Comparison of ENCODE assay signal across 2 cellular contexts in genomic region chr11:57277845-57278720, GRCh38.
TF ChIP-seq lines count a peak whose summit lies in the region.

No MANE protein-coding gene starts in this region.

TF ChIP-seq in SK-N-SH, 30 proteins besides CTCF, POLR2A, EP300 and RAD21 (continued from another document):
- peak; percentile 47; the same call in 1 of the 2 replicates for TF ChIP-seq RCOR1 (IDR thresholded peaks at IDR 0.05; ENCODE audit: low read length)

TF ChIP-seq in liver, 16 proteins besides CTCF, POLR2A, EP300 and RAD21 (continued from another document):
- TF ChIP-seq ATF3 (IDR thresholded peaks at IDR 0.05) (no peak), HNF4G (IDR thresholded peaks at IDR 0.05) (no peak), FOXA2 (IDR thresholded peaks at IDR 0.05) (no peak), REST (IDR thresholded peaks at IDR 0.05) (peak; percentile 39), JUND (IDR thresholded peaks at IDR 0.05) (no peak), YY1 (IDR thresholded peaks at IDR 0.05) (peak; percentile 46), EGR1 (IDR thresholded peaks at IDR 0.05; ENCODE audit: low read depth in 2 of 2) (no peak), NR2F2 (IDR thresholded peaks at IDR 0.05) (no peak), HNF4A (conservative IDR thresholded peaks at IDR 0.05) (no peak), RXRA (IDR thresholded peaks at IDR 0.05) (peak; percentile 18 to 22), SP1 (IDR thresholded peaks at IDR 0.05) (peak; percentile 35), GABPA (IDR thresholded peaks at IDR 0.05 in 1 of 2, conservative IDR thresholded peaks at IDR 0.05 in 1 of 2) (no peak)
- TF ChIP-seq, protein P1, sequence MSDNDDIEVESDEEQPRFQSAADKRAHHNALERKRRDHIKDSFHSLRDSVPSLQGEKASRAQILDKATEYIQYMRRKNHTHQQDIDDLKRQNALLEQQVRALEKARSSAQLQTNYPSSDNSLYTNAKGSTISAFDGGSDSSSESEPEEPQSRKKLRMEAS (IDR thresholded peaks at IDR 0.05): peak; percentile 9
TF ChIP-seq in liver: peak in this region for 5.
